Comparison of ENCODE assay signal across 10 cellular contexts in genomic region chr2:118492335-118492734, GRCh38.
A peak's percentile ranks its signal among the peaks of the same experiment; 100 is the strongest.
DNase-seq lines count a peak whose midpoint lies in the region; ATAC-seq and TF ChIP-seq lines count a peak whose summit lies in the region.
"Had no signal": no experiment of that assay in that cellular context is flagged by ENCODE, and none has a peak within 500 bp of the region (broad histone marks: within the 10 kb centered on the region; RNA-seq: fewer than 3 reads in every experiment).

No MANE protein-coding gene starts in this region.

- DNase-seq in NCI-H1694 (lab: John Stamatoyannopoulos, UW), result peak; percentile 20
- DNase-seq in NCI-H1694 treated with DMSO at 0.1 percent for 48 hours (lab: John Stamatoyannopoulos, UW), result no peak
- DNase-seq in PC-9, result no peak
- peak; percentile 31 for DNase-seq in fibroblast of gingiva (ENCODE audit: low read depth)
- DNase-seq in stromal cell of bone marrow (ENCODE audit: low read depth), result peak; percentile 1
- no peak for DNase-seq in SHP77 (lab: John Stamatoyannopoulos, UW)
- no peak for DNase-seq in NCI-H524 (lab: John Stamatoyannopoulos, UW)
- DNase-seq: H7 had no signal

- no peak overlapping the region for H3K4me2 ChIP-seq in PC-9

- H4K20me1 ChIP-seq in PC-9 (ENCODE audit: insufficient read depth), result no peaks in the 10 kb centered on the region

- no peaks in the 10 kb centered on the region for H3F3A ChIP-seq in PC-9 (ENCODE audit: insufficient read depth, low read depth)

- peak; percentile 68 for TF ChIP-seq CTCF in PC-9 (conservative IDR thresholded peaks at IDR 0.05)

- H3K9me3 ChIP-seq in PC-9 (ENCODE audit: insufficient read depth, low read depth), result peaks cover 14% of the 10 kb centered on the region; the same call in 1 of the 2 replicates

- H3K4me3 ChIP-seq in PC-9, result no peak overlapping the region

- no peaks in the 10 kb centered on the region for H3K9me2 ChIP-seq in PC-9 (ENCODE audit: insufficient read depth)

- H2AFZ ChIP-seq in PC-9, result no peak overlapping the region
- H2AFZ ChIP-seq: parathyroid adenoma had no signal

- H3K27me3 ChIP-seq in PC-9 (ENCODE audit: insufficient read depth, low read depth), result 0 out of 2 replicates have a peak, but pooled peaks cover 4% of the 10 kb centered on the region

- no TSS peak for BruUV-seq in PC-9 (replicated peaks; lab: Mats Ljungman, UMichigan)

- intact Hi-C loops in PC-9 (cut with micrococcal nuclease; ENCODE audit: unreplicated experiment), result no loop called here

- no peaks in the 10 kb centered on the region for H3K36me3 ChIP-seq in PC-9 (ENCODE audit: low read depth)

- POLR2A ChIA-PET in PC-9 (lab: Charles Lee; ENCODE audit: unreplicated experiment), result no interaction called here

- no peaks in the 10 kb centered on the region for H3K79me2 ChIP-seq in PC-9 (ENCODE audit: low read depth)
- H3K79me2 ChIP-seq: parathyroid adenoma had no signal

- no peaks in the 10 kb centered on the region for H3K4me1 ChIP-seq in PC-9 (replicated peaks; ENCODE audit: insufficient read depth)
- H3K4me1 ChIP-seq: parathyroid adenoma had no signal

- ATAC-seq in GM21717 (IDR thresholded peaks at IDR 0.05; ENCODE audit: unreplicated experiment), result no peak

- no peak overlapping the region for H3K27ac ChIP-seq in PC-9
- H3K27ac ChIP-seq: parathyroid adenoma had no signal

- CTCF ChIA-PET in PC-9 (lab: Charles Lee), result no interaction called here

Comparison
In these comparisons a context has a peak if more than half of its experiments do, and no peak if none do; other contexts are left out.
1. DNase-seq: peak in NCI-H1694 (single experiment), fibroblast of gingiva (single experiment) and stromal cell of bone marrow (single experiment); none in NCI-H1694 treated with DMSO at 0.1 percent for 48 hours (single experiment), PC-9 (0 of 2), SHP77 (0 of 2) and NCI-H524 (0 of 2).